8 cellular contexts compared by ENCODE assay signal in the genomic region with DNA sequence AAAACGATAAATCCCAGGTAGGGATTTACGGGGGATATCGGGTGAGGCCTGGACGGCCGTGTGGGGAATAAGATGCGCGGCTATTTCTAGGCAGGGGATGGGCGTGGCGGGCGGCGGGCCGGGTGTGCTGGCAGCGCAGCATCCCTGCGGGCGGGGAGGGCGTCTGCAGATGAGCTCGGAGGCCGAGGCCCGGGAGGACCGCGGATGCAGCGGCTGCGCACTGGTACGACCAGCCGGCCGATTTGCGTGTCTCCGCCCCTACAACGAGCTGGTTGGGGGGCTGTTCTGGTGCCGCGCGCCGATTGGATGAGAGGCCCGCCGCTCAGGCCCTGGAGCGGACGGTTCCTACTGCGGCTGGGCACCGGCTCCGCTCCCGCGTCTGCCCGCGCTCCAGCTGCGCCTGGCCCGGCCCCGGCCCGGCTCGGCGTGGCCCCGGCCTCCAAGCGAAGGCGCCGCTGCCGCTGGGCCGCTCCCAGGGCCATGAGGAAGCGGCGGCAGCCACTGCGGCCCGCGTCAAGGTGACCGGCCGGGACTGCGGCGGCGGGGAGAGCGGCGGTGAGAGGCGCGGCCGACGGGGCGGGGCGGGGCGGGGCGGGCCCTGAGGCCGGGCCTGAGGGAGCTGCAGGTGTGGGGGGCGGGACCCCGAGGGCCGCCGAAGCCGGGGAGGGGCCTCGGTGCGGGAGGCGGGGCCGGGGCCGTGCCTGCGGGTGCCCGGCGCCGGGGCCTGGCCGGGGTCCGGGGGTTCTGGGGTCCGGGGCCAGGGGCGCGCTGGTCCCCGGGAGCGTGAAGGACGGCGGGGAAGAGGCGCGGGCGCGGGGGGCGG. TPM values are rescaled to one million over a fixed set of nuclear protein-coding genes. Genes with fewer than 3 reads are reported as not detected.
DNase-seq lines count a peak whose midpoint lies in the region; ATAC-seq and TF ChIP-seq lines count a peak whose summit lies in the region.

Gene RALGPS1 (plus strand): TSS at position 325 of the 823 bp plus-strand sequence. CDS start 47,508 bp downstream, outside the sequence.

- TF ChIP-seq CTCF in type B pancreatic cell (conservative IDR thresholded peaks at IDR 0.05): no peak

- POLR2A ChIA-PET in T-cell (lab: Charles Lee): interaction anchor here in 1 of 2 donors (1.6 kb wide), 1 partner anchor 310 kb away, joined by 3 read pairs; no protein-coding TSS in a partner anchor

- ATAC-seq in HG02884 (IDR thresholded peaks at IDR 0.05; ENCODE audit: unreplicated experiment) (peak; percentile 98), T-cell (replicated peaks in 1 of 4) (peak; percentile 90 to 96 (median 94)), left cardiac atrium (peak; percentile 99 to 100)

- H3K36me3 Mint-ChIP-seq in T-cell (no peaks in the 10 kb centered on the region), type B pancreatic cell (no peaks in the 10 kb centered on the region)

- H3K27me3 Mint-ChIP-seq in T-cell (no peaks in the 10 kb centered on the region), type B pancreatic cell (peaks cover 25% of the 10 kb centered on the region)

- CTCF ChIA-PET in T-cell (lab: Charles Lee): interaction anchor here in 1 of 2 donors (1.8 kb wide), 1 partner anchor 56 kb away, joined by 4 read pairs; no protein-coding TSS in a partner anchor

- TF ChIP-seq POLR2A in GM15510 (IDR thresholded peaks at IDR 0.05; ENCODE audit: borderline replicate concordance, extremely low read depth, insufficient read length): peak; percentile 43

- H3K27ac Mint-ChIP-seq in T-cell (peak within 1 kb of the TSS; percentile 24 to 41), type B pancreatic cell (peak within 1 kb of the TSS; percentile 86)

- DNase-seq in NCI-H146 treated with DMSO at 0.1 percent for 48 hours (lab: John Stamatoyannopoulos, UW; ENCODE audit: unreplicated experiment) (peak; percentile 84), T-cell (peak; percentile 67 to 90 (median 76)), amniotic stem cell (lab: John Stamatoyannopoulos, UW) (peak; percentile 79), left cardiac atrium (peak; percentile 97), posterior cingulate gyrus (peak; percentile 95 to 100 (median 97)), type B pancreatic cell (ENCODE audit: extremely low spot score, unreplicated experiment) (peak; percentile 95)

- intact Hi-C loops in left cardiac atrium (cut with DNase I) (loop anchor here in 1 of 2 donors (10.0 kb wide), 1 partner anchor 50 kb away; the partner anchor contains the start of gene ZBTB34), posterior cingulate gyrus (cut with DNase I) (loop anchor here (1.0 kb wide), 1 partner anchor 54 kb away; the partner anchor contains the start of gene ZBTB34)

- H3K4me1 Mint-ChIP-seq in T-cell (peaks cover 7 to 9% (median 8%) of the 10 kb centered on the region in 3 donors), type B pancreatic cell (ENCODE audit: unreplicated experiment) (peaks cover 13% of the 10 kb centered on the region)

- H3K4me3 Mint-ChIP-seq in T-cell: peak within 1 kb of the TSS; percentile 73 to 76 (median 75)
- peak within 1 kb of the TSS; percentile 89 for H3K4me3 Mint-ChIP-seq in type B pancreatic cell

- H3K9me3 Mint-ChIP-seq in T-cell (peaks cover 0 to 4% (median 2%) of the 10 kb centered on the region in 3 donors), type B pancreatic cell (no peaks in the 10 kb centered on the region)

RNA-seq across cellular contexts. Expression of gene RALGPS1, which starts in this region (rescaled TPM):
- total RNA-seq in T-cell: 10 to 100 TPM in 1 of 5 donors, 1 to 10 TPM in 4; 7.3 to 13.9 (median 9.4) TPM
- 10 to 100 TPM; 12.5 TPM for total RNA-seq in left cardiac atrium
- total RNA-seq in type B pancreatic cell (ENCODE audit: low replicate concordance): 16.7 and 30.0 TPM in 2 replicates

Comparison
In these comparisons a context has a peak if more than half of its experiments do, and no peak if none do; other contexts are left out.
1. Peak in every context shown above with its lines: DNase-seq and ATAC-seq.